ENCODE assay signal across 8 cellular contexts in genomic region chr15:40930430-40931299, GRCh38. TPM values are rescaled to one million over a fixed set of nuclear protein-coding genes. Genes with fewer than 3 reads are reported as not detected.
A peak's percentile ranks its signal among the peaks of the same experiment; 100 is the strongest.
DNase-seq lines count a peak whose midpoint lies in the region; ATAC-seq and TF ChIP-seq lines count a peak whose summit lies in the region.

No MANE protein-coding gene starts in this region.

- no peak for ATAC-seq in CD4-positive, CD25-positive, alpha-beta regulatory T cell (ENCODE audit: low read depth in 2 of 2)
- ATAC-seq in mucosa of descending colon, result peak; percentile 15
- ATAC-seq in HG03460 (IDR thresholded peaks at IDR 0.05; ENCODE audit: unreplicated experiment), result no peak

- no peak overlapping the region for H3K27ac ChIP-seq in CD4-positive, CD25-positive, alpha-beta regulatory T cell (ENCODE audit: insufficient read depth, low read length, poor library complexity, severe bottlenecking)
- H3K27ac ChIP-seq in transverse colon, result peak overlapping the region; percentile 78 to 87 (median 84)

- TF ChIP-seq POLR2A in transverse colon (IDR thresholded peaks at IDR 0.05), result no peak

- no peak overlapping the region for H3K27ac Mint-ChIP-seq in CD4-positive, CD25-positive, alpha-beta regulatory T cell

- intact Hi-C loops in mucosa of descending colon (cut with DNase I, micrococcal nuclease), result no loop called here
- intact Hi-C loops in transverse colon (cut with DNase I; ENCODE audit: low total_unique reads), result no loop called here

- TF ChIP-seq CTCF in WI38 (IDR thresholded peaks at IDR 0.05; ENCODE audit: low read depth, low read length), result peak; percentile 65
- peak; percentile 41 for TF ChIP-seq CTCF in mucosa of descending colon (IDR thresholded peaks at IDR 0.05)
- TF ChIP-seq CTCF in transverse colon (IDR thresholded peaks at IDR 0.05), result peak; percentile 48 to 73 (median 52)

- no peaks in the 10 kb centered on the region for H3K36me3 Mint-ChIP-seq in CD4-positive, CD25-positive, alpha-beta regulatory T cell

- peaks cover 13% of the 10 kb centered on the region for H3K27me3 ChIP-seq in CD4-positive, CD25-positive, alpha-beta regulatory T cell (ENCODE audit: control insufficient read depth, insufficient read depth, low read length)
- H3K27me3 ChIP-seq in transverse colon, result peaks cover 62% of the 10 kb centered on the region

- H3K4me3 Mint-ChIP-seq in CD4-positive, CD25-positive, alpha-beta regulatory T cell, result peak overlapping the region; percentile 76 to 85 (median 80)

- no peaks in the 10 kb centered on the region for H3K36me3 ChIP-seq in CD4-positive, CD25-positive, alpha-beta regulatory T cell (ENCODE audit: control insufficient read depth, insufficient read depth, low read length)
- no peaks in the 10 kb centered on the region for H3K36me3 ChIP-seq in mucosa of descending colon (ENCODE audit: low read depth)
- no peaks in the 10 kb centered on the region for H3K36me3 ChIP-seq in transverse colon

- peaks cover 76% of the 10 kb centered on the region for H3K27me3 Mint-ChIP-seq in CD4-positive, CD25-positive, alpha-beta regulatory T cell

- H3K4me1 Mint-ChIP-seq in CD4-positive, CD25-positive, alpha-beta regulatory T cell, result peaks cover 0 to 58% (median 26%) of the 10 kb centered on the region in 4 donors

- peaks cover 0 to 5% (median 0%) of the 10 kb centered on the region in 7 donors for H3K9me3 Mint-ChIP-seq in CD4-positive, CD25-positive, alpha-beta regulatory T cell

- no peaks in the 10 kb centered on the region for H3K9me3 ChIP-seq in CD4-positive, CD25-positive, alpha-beta regulatory T cell (ENCODE audit: control insufficient read depth in 2 of 2, low read length in 2 of 2)
- H3K9me3 ChIP-seq in mucosa of descending colon, result no peaks in the 10 kb centered on the region
- H3K9me3 ChIP-seq in transverse colon, result no peaks in the 10 kb centered on the region

- H3K4me3 ChIP-seq in CD4-positive, CD25-positive, alpha-beta regulatory T cell (ENCODE audit: low read depth, low read length), result no peak overlapping the region
- H3K4me3 ChIP-seq in WI38 (ENCODE audit: low read depth, low read length), result peak overlapping the region; percentile 78
- H3K4me3 ChIP-seq in mucosa of descending colon, result peak overlapping the region; percentile 48
- H3K4me3 ChIP-seq in transverse colon, result peak overlapping the region in 3 of 4 donors; percentile 36 to 66 (median 59)

- peaks cover 56% of the 10 kb centered on the region for H3K4me1 ChIP-seq in CD4-positive, CD25-positive, alpha-beta regulatory T cell (ENCODE audit: control insufficient read depth, insufficient read depth, low read length, poor library complexity, severe bottlenecking)
- H3K4me1 ChIP-seq in mucosa of descending colon (ENCODE audit: low read depth), result peaks cover 60% of the 10 kb centered on the region
- H3K4me1 ChIP-seq in transverse colon, result peaks cover 41 to 76% (median 73%) of the 10 kb centered on the region in 4 donors

- TF ChIP-seq EP300 in transverse colon (IDR thresholded peaks at IDR 0.05; ENCODE audit: low read depth), result no peak

- in situ Hi-C loops in transverse colon (cut with MboI; ENCODE audit: low pct_ligation_motif_present in 1 of 4, low pct_unique_long_range_greater_than_20kb in 1 of 4, low sequenced_read_pairs in 3 of 4), result no loop called here

- peak; percentile 23 to 67 (median 34) for DNase-seq in CD4-positive, CD25-positive, alpha-beta regulatory T cell
- DNase-seq in HuH-7 (ENCODE audit: low spot score), result peak; percentile 78
- peak; percentile 22 for DNase-seq in effector CD8-positive, alpha-beta T cell (lab: John Stamatoyannopoulos, UW)
- DNase-seq in mucosa of descending colon, result peak; percentile 75 to 85 (median 79)
- DNase-seq in transverse colon, result peak; percentile 63
- DNase-seq in KG1 (lab: John Stamatoyannopoulos, UW), result no peak

- 1% methylated on average over 46 of the region's 46 CpGs; no CpG with 5 or more reads in 1 of the 2 donors for WGBS in transverse colon (ENCODE audit: low coverage in 1 of 2), 2 donors

RNA-seq across cellular contexts. Expression of gene DLL4, which starts 1.5 kb away (rescaled TPM):
- not detected for total RNA-seq in CD4-positive, CD25-positive, alpha-beta regulatory T cell
- not detected for polyA plus RNA-seq in CD4-positive, CD25-positive, alpha-beta regulatory T cell
- total RNA-seq in mucosa of descending colon, result 10 to 100 TPM in 2 of 3 donors, 1 to 10 TPM in 1; 9.4 to 23.0 (median 15.6) TPM
- 10 to 100 TPM in 2 of 4 donors, 1 to 10 TPM in 2; 1.5 to 14.2 (median 10.2) TPM for total RNA-seq in transverse colon

RNA-seq across cellular contexts. Expression of gene CHAC1, which starts 22.6 kb away (rescaled TPM):
- 0.64 TPM for total RNA-seq in CD4-positive, CD25-positive, alpha-beta regulatory T cell
- polyA plus RNA-seq in CD4-positive, CD25-positive, alpha-beta regulatory T cell, result under 1 TPM in 2 of 4 donors, not detected in 2; 0.26 to 0.45 TPM
- total RNA-seq in mucosa of descending colon (1 to 10 TPM in 2 of 3 donors, under 1 TPM in 1; 0.69 to 3.1 (median 2.6) TPM), transverse colon (1 to 10 TPM in 3 of 4 donors, under 1 TPM in 1; 0.60 to 6.7 (median 2.5) TPM)

RNA-seq across cellular contexts. Expression of gene VPS18, which starts 36.4 kb away (rescaled TPM):
- total RNA-seq in CD4-positive, CD25-positive, alpha-beta regulatory T cell, result 26.4 TPM
- polyA plus RNA-seq in CD4-positive, CD25-positive, alpha-beta regulatory T cell, result 10 to 100 TPM; 19.5 to 26.5 (median 22.4) TPM
- total RNA-seq in mucosa of descending colon (10 to 100 TPM; 14.1 to 21.1 (median 18.0) TPM), transverse colon (10 to 100 TPM; 18.3 to 58.7 (median 21.0) TPM)

RNA-seq across cellular contexts. Expression of gene RHOV, which starts 56.6 kb away (rescaled TPM):
- not detected for total RNA-seq in CD4-positive, CD25-positive, alpha-beta regulatory T cell
- under 1 TPM in 1 of 4 donors, not detected in 3; 0.09 TPM for polyA plus RNA-seq in CD4-positive, CD25-positive, alpha-beta regulatory T cell
- total RNA-seq in mucosa of descending colon (1 to 10 TPM; 1.6 to 6.2 (median 3.5) TPM), transverse colon (1 to 10 TPM; 2.7 to 6.7 (median 4.0) TPM)
